In the genomic region with DNA sequence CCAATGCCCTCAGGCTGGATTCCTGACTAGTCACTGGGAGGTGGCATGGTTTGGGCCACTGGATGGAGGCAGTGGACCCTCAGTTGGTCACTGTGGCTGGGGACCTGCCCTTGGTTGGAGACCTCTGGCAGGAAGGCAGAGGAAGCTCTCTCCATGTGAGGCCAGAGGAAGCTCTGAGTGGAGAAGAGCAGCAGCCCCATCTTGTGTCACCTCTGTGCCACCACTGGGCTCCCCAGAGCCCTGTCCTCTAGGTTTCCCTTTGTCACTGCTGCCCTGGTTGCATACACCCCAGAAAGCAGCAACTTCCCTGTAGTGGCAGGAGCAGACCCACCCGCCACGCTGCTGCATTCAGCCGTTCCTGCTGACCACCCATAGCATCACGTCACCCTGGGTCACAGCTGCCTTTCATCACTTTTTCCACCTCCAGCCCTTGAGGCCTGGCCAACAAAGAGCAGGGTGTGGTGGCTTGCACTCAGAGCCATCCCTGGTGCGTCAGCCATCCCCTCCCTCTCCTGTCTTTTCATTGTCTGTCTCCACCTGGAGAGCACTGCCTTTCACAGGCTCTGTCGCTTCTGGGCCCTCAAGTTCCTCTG, we compare ENCODE assay signal across 20 cellular contexts. TPM values are rescaled to one million over a fixed set of nuclear protein-coding genes. Genes with fewer than 3 reads are reported as not detected.
DNase-seq lines count a peak whose midpoint lies in the region; ATAC-seq, FAIRE-seq and TF ChIP-seq lines count a peak whose summit lies in the region.
"Had no signal": no experiment of that assay in that cellular context is flagged by ENCODE, and none has a peak within 500 bp of the region (broad histone marks: within the 10 kb centered on the region; RNA-seq: fewer than 3 reads in every experiment).

No MANE protein-coding gene starts in this region.

- BruUV-seq in GM12878 (replicated peaks; lab: Mats Ljungman, UMichigan): no TSS peak
- BruUV-seq in PC-3 (replicated peaks; lab: Mats Ljungman, UMichigan): no TSS peak

- H3K4me1 ChIP-seq in right atrium auricular region (peaks cover 0 to 80% of the 10 kb centered on the region in 2 donors), GM12878 (ENCODE audit: control insufficient read depth, insufficient read depth, low read length) (no peaks in the 10 kb centered on the region), skeletal muscle tissue (ENCODE audit: control insufficient read depth in 3 of 3, insufficient read depth in 3 of 3, low read length in 3 of 3) (peaks cover 71 to 97% (median 92%) of the 10 kb centered on the region in 3 donors), PC-3 (ENCODE audit: insufficient read depth, low read length) (peaks cover 13% of the 10 kb centered on the region)
- H3K4me1 ChIP-seq: uterus had no signal

- H3K27ac Mint-ChIP-seq in stimulated activated memory B cell treated with anti-CD40 and anti-IgM and Interleukin-4, amounts not matched to agents 10 μg/mL and 1 μg/mL and 100 μg/mL, for 72 hours: no peak overlapping the region
- H3K27ac Mint-ChIP-seq: activated naive CD8-positive, alpha-beta T cell treated with anti-CD3 and anti-CD28 coated beads for 36 hours; B cell had no signal

- H3K79me2 ChIP-seq in GM12878 (ENCODE audit: control insufficient read depth, insufficient read depth, low read length) (no peaks in the 10 kb centered on the region), PC-3 (ENCODE audit: low read length) (0 out of 2 replicates have a peak, but pooled peaks cover 4% of the 10 kb centered on the region)

- intact Hi-C loops in left ventricle myocardium superior (cut with micrococcal nuclease) (no loop called here), GM12878 (cut with micrococcal nuclease; ENCODE audit: unreplicated experiment) (loop anchor here (10.0 kb wide), 1 partner anchor 395 kb away; a partner anchor contains a TSS), PC-3 (cut with micrococcal nuclease) (no loop called here)

- ATAC-seq in left ventricle myocardium superior (no peak), GM12878 (peak; percentile 66), PC-3 (no peak)
- no peak for ATAC-seq in stimulated activated memory B cell treated with anti-CD40 and anti-IgM and Interleukin-4, amounts not matched to agents 10 μg/mL and 1 μg/mL and 100 μg/mL, for 72 hours
- ATAC-seq: left lobe of liver; stimulated activated effector memory CD8-positive, alpha-beta T cell treated with anti-CD3 and anti-CD28 coated beads, Interleukin-12 subunit alpha, Interleukin-12 subunit beta, amount 100 ng/mL, for 72 hours had no signal

- peaks cover 24% of the 10 kb centered on the region for H3K36me3 Mint-ChIP-seq in stimulated activated memory B cell treated with anti-CD40 and anti-IgM and Interleukin-4, amounts not matched to agents 10 μg/mL and 1 μg/mL and 100 μg/mL, for 72 hours

- in situ Hi-C loops in GM12878 (cut with MboI): no loop called here

- H3K9me3 ChIP-seq in right atrium auricular region: no peaks in the 10 kb centered on the region
- H3K9me3 ChIP-seq in GM12878 (replicated peaks; ENCODE audit: control insufficient read depth, insufficient read depth, low read length): no peaks in the 10 kb centered on the region
- no peaks in the 10 kb centered on the region for H3K9me3 ChIP-seq in skeletal muscle tissue (ENCODE audit: control insufficient read depth in 3 of 3, low read length in 3 of 3)
- H3K9me3 ChIP-seq in PC-3 (ENCODE audit: low read length): no peaks in the 10 kb centered on the region
- H3K9me3 ChIP-seq: uterus had no signal

- CTCF ChIA-PET in GM12878 (lab: Yijun Ruan, JAX) (interaction anchor here (0.6 to 2.0 kb wide), 8 partner anchors 17 to 399 kb away, joined by 3 to 7 read pairs (median 4); a partner anchor contains a TSS), PC-3 (lab: Charles Lee) (no interaction called here)

- TF ChIP-seq EP300 in GM12878 (IDR thresholded peaks at IDR 0.05; ENCODE audit: borderline replicate concordance in 1 of 2, control insufficient read depth in 1 of 2, low read depth in 2 of 2, low read length in 2 of 2): no peak

- H3K4me3 Mint-ChIP-seq in stimulated activated memory B cell treated with anti-CD40 and anti-IgM and Interleukin-4, amounts not matched to agents 10 μg/mL and 1 μg/mL and 100 μg/mL, for 72 hours: no peak overlapping the region
- H3K4me3 Mint-ChIP-seq: activated naive CD8-positive, alpha-beta T cell treated with anti-CD3 and anti-CD28 coated beads for 36 hours; B cell; stimulated activated effector memory CD8-positive, alpha-beta T cell treated with anti-CD3 and anti-CD28 coated beads, Interleukin-12 subunit alpha, Interleukin-12 subunit beta, amount 100 ng/mL, for 72 hours had no signal

- no peak for FAIRE-seq in GM12878 (lab: Jason Lieb, UNC)

- no peaks in the 10 kb centered on the region for H3K27me3 Mint-ChIP-seq in stimulated activated memory B cell treated with anti-CD40 and anti-IgM and Interleukin-4, amounts not matched to agents 10 μg/mL and 1 μg/mL and 100 μg/mL, for 72 hours
- H3K27me3 Mint-ChIP-seq: activated naive CD8-positive, alpha-beta T cell treated with anti-CD3 and anti-CD28 coated beads for 36 hours; B cell had no signal

- no peak overlapping the region for H3K4me2 ChIP-seq in GM12878 (ENCODE audit: control insufficient read depth, insufficient read depth)
- no peak overlapping the region for H3K4me2 ChIP-seq in PC-3 (ENCODE audit: low read length)
- H3K4me2 ChIP-seq: KMS-11 had no signal

- POLR2A ChIA-PET in GM12878 (lab: Charles Lee): no interaction called here
- POLR2A ChIA-PET in PC-3 (lab: Charles Lee; ENCODE audit: unreplicated experiment): no interaction called here

- H3K9ac ChIP-seq in GM12878 (ENCODE audit: control insufficient read depth, insufficient read depth, low read length) (no peak overlapping the region), skeletal muscle tissue (ENCODE audit: low read depth in 1 of 3, low read length in 3 of 3) (peak overlapping the region in 2 of 3 donors; percentile 36 to 80), PC-3 (ENCODE audit: low read length) (no peak overlapping the region)
- H3K9ac ChIP-seq: KMS-11 had no signal

- H3K36me3 ChIP-seq in right atrium auricular region: no peaks in the 10 kb centered on the region
- peaks cover 0 to 3% of the 10 kb centered on the region in 2 experiments; a peak in 1 of 4 replicates for H3K36me3 ChIP-seq in GM12878 (ENCODE audit: control insufficient read depth in 2 of 2, insufficient read depth in 2 of 2, low read length in 1 of 2)
- peaks cover 11 to 17% (median 13%) of the 10 kb centered on the region in 3 donors for H3K36me3 ChIP-seq in skeletal muscle tissue (ENCODE audit: control insufficient read depth in 3 of 3, insufficient read depth in 3 of 3, low read length in 3 of 3)
- no peaks in the 10 kb centered on the region; the same call in 1 of the 2 replicates for H3K36me3 ChIP-seq in PC-3 (ENCODE audit: low read depth, low read length)
- H3K36me3 ChIP-seq: uterus had no signal

- TF ChIP-seq RAD21 in GM12878 (IDR thresholded peaks at IDR 0.05; ENCODE audit: insufficient read depth, low read depth, low read length): peak; percentile 12; the same call in 1 of the 2 replicates

- no peak for TF ChIP-seq POLR2A in GM12878 (IDR thresholded peaks at IDR 0.05; ENCODE audit: low read depth, low read length)

- no peaks in the 10 kb centered on the region for H4K20me1 ChIP-seq in GM12878 (ENCODE audit: control insufficient read depth, insufficient read depth)
- 0 out of 2 replicates have a peak, but pooled peaks cover 5% of the 10 kb centered on the region for H4K20me1 ChIP-seq in PC-3 (ENCODE audit: low read length)

- TF ChIP-seq CTCF in right atrium auricular region (IDR thresholded peaks at IDR 0.05) (peak in 1 of 2 donors; percentile 44), HFF-Myc (IDR thresholded peaks at IDR 0.05; ENCODE audit: low read depth, low read length, missing control alignments) (peak; percentile 7), GM12878 (IDR thresholded peaks at IDR 0.05 in 2 of 3, conservative IDR thresholded peaks at IDR 0.05 in 1 of 3; ENCODE audit: control insufficient read depth in 2 of 3, extremely low read depth in 1 of 3, insufficient read depth in 1 of 3, low read depth in 3 of 3, low read length in 3 of 3) (peak in 2 of 3 experiments; percentile 21 to 24; a peak in 2 of 6 replicates), PC-3 (conservative IDR thresholded peaks at IDR 0.05; ENCODE audit: low read depth, low read length) (no peak)

- SMC1A ChIA-PET in GM12878 (lab: Charles Lee; ENCODE audit: uncharacterized antibody, unreplicated experiment): interaction anchor here (1.0 kb wide), 1 partner anchor 16 kb away, joined by 4 read pairs; no protein-coding TSS in a partner anchor

- RAD21 ChIA-PET in GM12878 (lab: Charles Lee; ENCODE audit: unreplicated experiment): no interaction called here

- H3K27ac ChIP-seq in right atrium auricular region (peak overlapping the region; percentile 77 to 94), GM12878 (ENCODE audit: control insufficient read depth, insufficient read depth) (no peak overlapping the region), skeletal muscle tissue (ENCODE audit: low read depth, low read length) (peak overlapping the region; percentile 3), PC-3 (ENCODE audit: low read length) (no peak overlapping the region)
- H3K27ac ChIP-seq: epithelial cell of prostate, KMS-11, uterus had no signal

- 99% methylated on average over 6 of the region's 6 CpGs for WGBS in GM12878 (ENCODE audit: insufficient coverage, insufficient replicate concordance, low lambda C conversion rate, missing lambda C conversion rate)

- H2AFZ ChIP-seq in GM12878 (ENCODE audit: control insufficient read depth, low read depth, low read length) (no peak overlapping the region), PC-3 (ENCODE audit: low read length) (no peak overlapping the region)

- peaks cover 47% of the 10 kb centered on the region for H3K4me1 Mint-ChIP-seq in stimulated activated memory B cell treated with anti-CD40 and anti-IgM and Interleukin-4, amounts not matched to agents 10 μg/mL and 1 μg/mL and 100 μg/mL, for 72 hours

- no peaks in the 10 kb centered on the region for H3K9me2 ChIP-seq in PC-3 (replicated peaks; ENCODE audit: low read length)

- no peaks in the 10 kb centered on the region for H3F3A ChIP-seq in PC-3 (ENCODE audit: low read length, unreplicated experiment)

- no peak overlapping the region for H3K4me3 ChIP-seq in right atrium auricular region
- H3K4me3 ChIP-seq in HFF-Myc (replicated peaks; ENCODE audit: low read depth, low read length): no peak overlapping the region
- H3K4me3 ChIP-seq in GM12878: no peak overlapping the region
- H3K4me3 ChIP-seq in skeletal muscle tissue (ENCODE audit: low read length in 3 of 3): no peak overlapping the region
- no peak overlapping the region for H3K4me3 ChIP-seq in PC-3 (ENCODE audit: low read length)
- H3K4me3 ChIP-seq: uterus had no signal

- no peaks in the 10 kb centered on the region for H3K27me3 ChIP-seq in right atrium auricular region
- no peaks in the 10 kb centered on the region for H3K27me3 ChIP-seq in GM12878 (replicated peaks in 1 of 2; ENCODE audit: control insufficient read depth in 2 of 2, insufficient read depth in 2 of 2, low read length in 1 of 2)
- no peaks in the 10 kb centered on the region for H3K27me3 ChIP-seq in skeletal muscle tissue (ENCODE audit: control insufficient read depth in 3 of 3, insufficient read depth in 3 of 3, low read length in 3 of 3)
- H3K27me3 ChIP-seq in PC-3 (ENCODE audit: low read length): no peaks in the 10 kb centered on the region
- H3K27me3 ChIP-seq: uterus had no signal

- no peak for DNase-seq in right atrium auricular region (ENCODE audit: low spot score)
- DNase-seq in left ventricle myocardium superior: no peak
- DNase-seq in HFF-Myc (ENCODE audit: extremely low read depth, low read depth): no peak
- no peak for DNase-seq in GM12878 (ENCODE audit: low read depth, low spot score)
- no peak for DNase-seq in dedifferentiated amniotic fluid mesenchymal stem cell (ENCODE audit: extremely low spot score)
- no peak for DNase-seq in PC-3
- DNase-seq: activated naive CD8-positive, alpha-beta T cell treated with anti-CD3 and anti-CD28 coated beads for 36 hours; hypothalamus; NCI-H187 treated with DMSO at 0.1 percent for 48 hours; retina; stimulated activated CD4-positive, alpha-beta T cell treated with anti-CD3 and anti-CD28 coated beads, Interleukin-4, amount 100 ng/mL, for 4 hours; uterus had no signal

- H3K9me3 Mint-ChIP-seq in stimulated activated memory B cell treated with anti-CD40 and anti-IgM and Interleukin-4, amounts not matched to agents 10 μg/mL and 1 μg/mL and 100 μg/mL, for 72 hours: no peaks in the 10 kb centered on the region
- H3K9me3 Mint-ChIP-seq: activated naive CD8-positive, alpha-beta T cell treated with anti-CD3 and anti-CD28 coated beads for 36 hours; stimulated activated effector memory CD8-positive, alpha-beta T cell treated with anti-CD3 and anti-CD28 coated beads, Interleukin-12 subunit alpha, Interleukin-12 subunit beta, amount 100 ng/mL, for 72 hours had no signal

RNA-seq across cellular contexts. Expression of a gene that starts 11.9 kb away (rescaled TPM):
- under 1 TPM in 1 of 2 donors, not detected in 1; 0.59 TPM for total RNA-seq in right atrium auricular region
- total RNA-seq in left ventricle myocardium superior: 0.37 TPM
- total RNA-seq in GM12878 (2013; cell fraction: nucleolus; rRNA removed): 2.5 and 3.6 TPM in 2 replicates
- total RNA-seq in GM12878 (2014; rRNA removed): 1.5 and 2.6 TPM in 2 replicates
- 0.83 and 1.1 TPM in 2 replicates for total RNA-seq in GM12878 (2014; rRNA removed; fragmentation: Illumina TruSeq; extraction: Trizol)
- 2.0 and 3.6 TPM in 2 replicates for total RNA-seq in GM12878 (2021)
- polyA plus RNA-seq in GM12878 (2011; ENCODE audit: low read depth): 2.5 TPM
- polyA plus RNA-seq in GM12878 (2011; rRNA removed): 0.32 and 1.3 TPM in 2 replicates
- 2.4 and 3.0 TPM in 2 replicates for polyA plus RNA-seq in GM12878 (2011; cell fraction: cytosol; rRNA removed)
- polyA plus RNA-seq in GM12878 (2011; cell fraction: nucleus; rRNA removed): 13.6 and 14.3 TPM in 2 replicates
- 1.4 and 7.4 TPM in 2 replicates for polyA plus RNA-seq in GM12878 (2012)
- polyA plus RNA-seq in GM12878 (2014; fragmentation: Illumina TruSeq; extraction: Trizol): 0.46 and 1.5 TPM in 2 replicates
- polyA plus RNA-seq in GM12878 (2014; fragmentation: Nextera tagmentation; extraction: Ambion mirVana): 1 to 10 TPM; 2.7 to 4.2 TPM
- 2.0 and 2.8 TPM in 2 replicates for polyA plus RNA-seq in GM12878 (2014; rRNA removed)
- 1 to 10 TPM; 4.3 to 4.9 TPM for polyA plus RNA-seq in GM12878 (2016; fragmentation: Nextera tagmentation; extraction: Ambion mirVana)
- polyA minus RNA-seq in GM12878 (2011; rRNA and poly(A)+ RNA removed): 0.66 and 2.4 TPM in 2 replicates
- 1.6 TPM in 1 of 2 replicates, not detected in the other for polyA minus RNA-seq in GM12878 (2011; cell fraction: cytosol; rRNA and poly(A)+ RNA removed)
- 1.3 and 1.4 TPM in 2 replicates for polyA minus RNA-seq in GM12878 (2011; cell fraction: nucleus; rRNA and poly(A)+ RNA removed)
- 1.0 TPM for total RNA-seq in skeletal muscle tissue
- total RNA-seq in PC-3 (2014; rRNA removed): 0.98 and 1.6 TPM in 2 replicates

RNA-seq across cellular contexts. Expression of a gene that starts 16.9 kb away (rescaled TPM):
- total RNA-seq in right atrium auricular region (10 to 100 TPM; 37.3 to 38.4 TPM), left ventricle myocardium superior (54.1 TPM), GM12878 (2014; rRNA removed) (254 and 295 TPM in 2 replicates), GM12878 (2014; rRNA removed; fragmentation: Illumina TruSeq; extraction: Trizol) (97.2 and 108 TPM in 2 replicates), GM12878 (2021) (203 and 207 TPM in 2 replicates), skeletal muscle tissue (28.7 TPM), PC-3 (2014; rRNA removed) (51.3 and 52.0 TPM in 2 replicates)
- 39.9 and 40.0 TPM in 2 replicates for total RNA-seq in GM12878 (2013; cell fraction: nucleolus; rRNA removed)
- 72.9 TPM for polyA plus RNA-seq in GM12878 (2011; ENCODE audit: low read depth)
- polyA plus RNA-seq in GM12878 (2011; rRNA removed) (32.0 and 70.6 TPM in 2 replicates), GM12878 (2014; fragmentation: Illumina TruSeq; extraction: Trizol) (2.8 and 24.1 TPM in 2 replicates), GM12878 (2014; fragmentation: Nextera tagmentation; extraction: Ambion mirVana) (10 to 100 TPM; 27.4 to 80.8 TPM), GM12878 (2014; rRNA removed) (193 and 227 TPM in 2 replicates), GM12878 (2016; fragmentation: Nextera tagmentation; extraction: Ambion mirVana) (100 to 1,000 TPM; 266 to 308 TPM)
- 143 and 213 TPM in 2 replicates for polyA plus RNA-seq in GM12878 (2011; cell fraction: cytosol; rRNA removed)
- polyA plus RNA-seq in GM12878 (2011; cell fraction: nucleus; rRNA removed): 119 and 159 TPM in 2 replicates
- 175 and 208 TPM in 2 replicates for polyA plus RNA-seq in GM12878 (2012)
- 36.1 and 94.3 TPM in 2 replicates for polyA minus RNA-seq in GM12878 (2011; rRNA and poly(A)+ RNA removed)
- 78.3 and 81.0 TPM in 2 replicates for polyA minus RNA-seq in GM12878 (2011; cell fraction: cytosol; rRNA and poly(A)+ RNA removed)
- polyA minus RNA-seq in GM12878 (2011; cell fraction: nucleus; rRNA and poly(A)+ RNA removed): 42.3 and 71.6 TPM in 2 replicates

RNA-seq across cellular contexts. Expression of a gene that starts 24.2 kb away (rescaled TPM):
- total RNA-seq in right atrium auricular region: 10 to 100 TPM in 1 of 2 donors, 1 to 10 TPM in 1; 2.9 to 11.8 TPM
- 21.9 TPM for total RNA-seq in left ventricle myocardium superior
- total RNA-seq in GM12878 (2013; cell fraction: nucleolus; rRNA removed): 13.4 and 18.7 TPM in 2 replicates
- 3.8 and 5.2 TPM in 2 replicates for total RNA-seq in GM12878 (2014; rRNA removed)
- 2.3 and 3.1 TPM in 2 replicates for total RNA-seq in GM12878 (2014; rRNA removed; fragmentation: Illumina TruSeq; extraction: Trizol)
- total RNA-seq in GM12878 (2021): 8.2 and 11.7 TPM in 2 replicates
- polyA plus RNA-seq in GM12878 (2011; ENCODE audit: low read depth): 4.3 TPM
- 1.2 and 2.6 TPM in 2 replicates for polyA plus RNA-seq in GM12878 (2011; rRNA removed)
- polyA plus RNA-seq in GM12878 (2011; cell fraction: cytosol; rRNA removed): 1.9 and 3.1 TPM in 2 replicates
- 30.9 and 31.6 TPM in 2 replicates for polyA plus RNA-seq in GM12878 (2011; cell fraction: nucleus; rRNA removed)
- polyA plus RNA-seq in GM12878 (2012): 9.7 and 9.9 TPM in 2 replicates
- 0.92 and 3.4 TPM in 2 replicates for polyA plus RNA-seq in GM12878 (2014; fragmentation: Illumina TruSeq; extraction: Trizol)
- polyA plus RNA-seq in GM12878 (2014; fragmentation: Nextera tagmentation; extraction: Ambion mirVana): under 1 TPM; 0.61 to 0.71 TPM
- polyA plus RNA-seq in GM12878 (2014; rRNA removed): 6.5 and 11.7 TPM in 2 replicates
- 1 to 10 TPM; 3.3 TPM for polyA plus RNA-seq in GM12878 (2016; fragmentation: Nextera tagmentation; extraction: Ambion mirVana)
- 0.51 and 1.5 TPM in 2 replicates for polyA minus RNA-seq in GM12878 (2011; rRNA and poly(A)+ RNA removed)
- 2.0 and 2.4 TPM in 2 replicates for polyA minus RNA-seq in GM12878 (2011; cell fraction: cytosol; rRNA and poly(A)+ RNA removed)
- 2.1 and 6.4 TPM in 2 replicates for polyA minus RNA-seq in GM12878 (2011; cell fraction: nucleus; rRNA and poly(A)+ RNA removed)
- 4.2 TPM for total RNA-seq in skeletal muscle tissue
- total RNA-seq in PC-3 (2014; rRNA removed): 3.2 and 4.6 TPM in 2 replicates

RNA-seq across cellular contexts. Expression of a gene that starts 26.7 kb away (rescaled TPM):
- total RNA-seq in right atrium auricular region (10 to 100 TPM; 18.4 to 23.2 TPM), left ventricle myocardium superior (18.1 TPM), GM12878 (2014; rRNA removed) (5.0 and 7.3 TPM in 2 replicates), GM12878 (2014; rRNA removed; fragmentation: Illumina TruSeq; extraction: Trizol) (6.7 and 7.2 TPM in 2 replicates), GM12878 (2021) (17.2 and 18.9 TPM in 2 replicates), skeletal muscle tissue (9.9 TPM), PC-3 (2014; rRNA removed) (6.6 and 8.3 TPM in 2 replicates)
- 18.8 and 22.7 TPM in 2 replicates for total RNA-seq in GM12878 (2013; cell fraction: nucleolus; rRNA removed)
- 3.8 TPM for polyA plus RNA-seq in GM12878 (2011; ENCODE audit: low read depth)
- polyA plus RNA-seq in GM12878 (2011; rRNA removed) (3.1 and 7.5 TPM in 2 replicates), GM12878 (2014; fragmentation: Illumina TruSeq; extraction: Trizol) (2.3 and 8.1 TPM in 2 replicates), GM12878 (2014; fragmentation: Nextera tagmentation; extraction: Ambion mirVana) (1 to 10 TPM in 1 of 2 experiments, under 1 TPM in 1; 0.63 to 1.2 TPM), GM12878 (2014; rRNA removed) (12.8 and 14.1 TPM in 2 replicates), GM12878 (2016; fragmentation: Nextera tagmentation; extraction: Ambion mirVana) (10 to 100 TPM; 13.9 to 20.4 TPM)
- polyA plus RNA-seq in GM12878 (2011; cell fraction: cytosol; rRNA removed): 11.2 and 13.6 TPM in 2 replicates
- polyA plus RNA-seq in GM12878 (2011; cell fraction: nucleus; rRNA removed): 20.1 and 21.5 TPM in 2 replicates
- polyA plus RNA-seq in GM12878 (2012): 7.8 and 8.9 TPM in 2 replicates
- polyA minus RNA-seq in GM12878 (2011; rRNA and poly(A)+ RNA removed): 11.0 and 21.4 TPM in 2 replicates
- polyA minus RNA-seq in GM12878 (2011; cell fraction: cytosol; rRNA and poly(A)+ RNA removed): 5.2 and 5.3 TPM in 2 replicates
- 5.9 and 12.6 TPM in 2 replicates for polyA minus RNA-seq in GM12878 (2011; cell fraction: nucleus; rRNA and poly(A)+ RNA removed)

RNA-seq across cellular contexts. Expression of a gene that starts 35.0 kb away (rescaled TPM):
- not detected for total RNA-seq in right atrium auricular region
- total RNA-seq in left ventricle myocardium superior: not detected
- not detected in 2 replicates for total RNA-seq in GM12878 (2013; cell fraction: nucleolus; rRNA removed)
- 0.40 TPM in 1 of 2 replicates, not detected in the other for total RNA-seq in GM12878 (2014; rRNA removed)
- not detected in 2 replicates for total RNA-seq in GM12878 (2014; rRNA removed; fragmentation: Illumina TruSeq; extraction: Trizol)
- total RNA-seq in GM12878 (2021): 0.92 TPM in 1 of 2 replicates, not detected in the other
- polyA plus RNA-seq in GM12878 (2011; ENCODE audit: low read depth): not detected
- polyA plus RNA-seq in GM12878 (2011; rRNA removed): 0.20 TPM in 1 of 2 replicates, not detected in the other
- polyA plus RNA-seq in GM12878 (2011; cell fraction: cytosol; rRNA removed): 0.31 and 0.60 TPM in 2 replicates
- polyA plus RNA-seq in GM12878 (2011; cell fraction: nucleus; rRNA removed): 4.7 and 5.7 TPM in 2 replicates
- 0.81 and 2.4 TPM in 2 replicates for polyA plus RNA-seq in GM12878 (2012)
- polyA plus RNA-seq in GM12878 (2014; fragmentation: Illumina TruSeq; extraction: Trizol): 0.28 TPM in 1 of 2 replicates, not detected in the other
- under 1 TPM in 1 of 2 experiments, not detected in 1; 0.11 TPM for polyA plus RNA-seq in GM12878 (2014; fragmentation: Nextera tagmentation; extraction: Ambion mirVana)
- polyA plus RNA-seq in GM12878 (2014; rRNA removed): 0.60 and 0.99 TPM in 2 replicates
- under 1 TPM in 1 of 2 experiments, not detected in 1; 0.21 TPM for polyA plus RNA-seq in GM12878 (2016; fragmentation: Nextera tagmentation; extraction: Ambion mirVana)
- 0.36 TPM in 1 of 2 replicates, not detected in the other for polyA minus RNA-seq in GM12878 (2011; rRNA and poly(A)+ RNA removed)
- not detected in 2 replicates for polyA minus RNA-seq in GM12878 (2011; cell fraction: cytosol; rRNA and poly(A)+ RNA removed)
- polyA minus RNA-seq in GM12878 (2011; cell fraction: nucleus; rRNA and poly(A)+ RNA removed): 0.48 TPM in 1 of 2 replicates, not detected in the other
- 1.0 TPM for total RNA-seq in skeletal muscle tissue
- total RNA-seq in PC-3 (2014; rRNA removed): not detected in 2 replicates
- total RNA-seq: activated naive CD8-positive, alpha-beta T cell treated with anti-CD3 and anti-CD28 coated beads for 36 hours; cerebellum had no signal

Comparison
In these comparisons a context has a peak if more than half of its experiments do, and no peak if none do; other contexts are left out.
1. H3K27ac ChIP-seq: peak in right atrium auricular region (2 of 2) and skeletal muscle tissue (single experiment); none in GM12878 (single experiment) and PC-3 (single experiment).
2. H3K9ac ChIP-seq: peak in skeletal muscle tissue (2 of 3); none in GM12878 (single experiment) and PC-3 (single experiment).